In genomic region chr7:46756256-46756655, GRCh38 we compare ENCODE assay signal across 1 cellular context.
TF ChIP-seq lines count a peak whose summit lies in the region.

No MANE protein-coding gene starts in this region.

TF ChIP-seq in WTC11, 78 proteins besides CTCF, POLR2A, EP300 and RAD21 (continued from another document):
- TF ChIP-seq ZSCAN18 (CRISPR knock-in tag; IDR thresholded peaks at IDR 0.05) (no peak), IRF1 (CRISPR knock-in tag; IDR thresholded peaks at IDR 0.05) (no peak), KAT7 (CRISPR knock-in tag; IDR thresholded peaks at IDR 0.05; ENCODE audit: borderline replicate concordance) (no peak), ZNF138 (CRISPR knock-in tag; conservative IDR thresholded peaks at IDR 0.05) (no peak)
